In the genomic region with DNA sequence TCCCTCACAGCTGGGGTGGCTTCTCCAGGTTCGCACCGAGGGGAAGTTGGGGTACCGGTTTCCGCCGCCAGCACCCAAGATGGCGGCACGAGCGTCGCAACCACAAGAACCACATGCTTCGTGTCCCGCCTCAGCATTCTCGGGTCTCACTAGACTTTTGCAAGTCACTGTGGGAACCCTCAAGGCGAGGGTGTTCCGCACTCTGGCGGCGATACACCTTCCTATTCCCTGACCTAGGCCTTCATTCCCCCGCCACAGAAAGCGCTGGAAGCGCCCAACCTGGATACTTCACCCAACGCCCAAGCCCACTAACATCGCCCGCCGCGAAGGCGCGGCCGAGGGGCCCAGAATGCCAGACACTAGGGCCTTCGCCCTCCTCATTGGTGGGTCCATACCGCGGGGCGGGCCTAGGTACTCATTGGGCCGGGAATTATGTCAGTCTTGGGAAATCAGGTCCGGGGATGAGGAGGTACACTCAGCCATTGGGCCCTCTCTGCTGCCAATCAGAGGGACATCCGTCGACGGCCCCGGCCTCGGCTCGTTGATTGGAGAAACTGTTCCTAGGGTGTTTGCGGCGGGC, we compare ENCODE assay signal across 8 cellular contexts. TPM values are rescaled to one million over a fixed set of nuclear protein-coding genes. Genes with fewer than 3 reads are reported as not detected.
DNase-seq lines count a peak whose midpoint lies in the region; ATAC-seq and TF ChIP-seq lines count a peak whose summit lies in the region.

No MANE protein-coding gene starts in this region.

- DNase-seq in DND-41: peak; percentile 99
- DNase-seq in Peyer's patch: peak; percentile 97 to 100 (median 99)
- peak; percentile 95 for DNase-seq in activated T-helper 1 cell treated with Interleukin-2 at 50 U/mL for 16 hours (ENCODE audit: low read depth)
- peak; percentile 99 for DNase-seq in esophagus squamous epithelium (lab: John Stamatoyannopoulos, UW)
- peak; percentile 100 for DNase-seq in myocyte (ENCODE audit: low read depth)
- peak; percentile 97 to 98 for DNase-seq in stimulated activated CD8-positive, alpha-beta memory T cell treated with anti-CD3 and anti-CD28 coated beads, Interleukin-7, amount 100 ng/mL, for 4 hours (ENCODE audit: low read depth in 2 of 2)

- peak overlapping the region; percentile 63 to 90; a peak in 3 of 4 replicates for H3K4me3 ChIP-seq in DND-41 (ENCODE audit: low read depth in 1 of 2, low read length in 2 of 2)
- H3K4me3 ChIP-seq in Peyer's patch: peak overlapping the region; percentile 80 to 85 (median 82)
- peak overlapping the region; percentile 72 to 94 (median 85) for H3K4me3 ChIP-seq in esophagus squamous epithelium

- peaks cover 32% of the 10 kb centered on the region for H4K20me1 ChIP-seq in DND-41 (ENCODE audit: insufficient read depth, low read length)

- H3K4me1 ChIP-seq in DND-41 (ENCODE audit: insufficient read depth, low read length) (peaks cover 60% of the 10 kb centered on the region), Peyer's patch (peaks cover 0 to 53% (median 24%) of the 10 kb centered on the region in 4 donors), esophagus squamous epithelium (peaks cover 52 to 67% (median 56%) of the 10 kb centered on the region in 3 donors)

- H3K36me3 ChIP-seq in DND-41 (ENCODE audit: insufficient read depth, low read length) (peaks cover 26% of the 10 kb centered on the region), KOPT-K1 (ENCODE audit: insufficient read depth, low read length) (peaks cover 25% of the 10 kb centered on the region), Peyer's patch (peaks cover 0 to 22% (median 0%) of the 10 kb centered on the region in 3 donors), esophagus squamous epithelium (peaks cover 0 to 23% (median 0%) of the 10 kb centered on the region in 3 donors)

- peaks cover 62% of the 10 kb centered on the region for H3K79me2 ChIP-seq in DND-41 (ENCODE audit: insufficient read depth, low read length)

- H3K27ac ChIP-seq in DND-41 (ENCODE audit: low read length): peak overlapping the region; percentile 86
- H3K27ac ChIP-seq in KOPT-K1 (ENCODE audit: low read depth, low read length, poor library complexity, severe bottlenecking): peak overlapping the region; percentile 92
- H3K27ac ChIP-seq in Peyer's patch: peak overlapping the region; percentile 90 to 99 (median 96)
- peak overlapping the region; percentile 97 to 100 (median 98) for H3K27ac ChIP-seq in esophagus squamous epithelium

- peak overlapping the region; percentile 91 for H2AFZ ChIP-seq in DND-41 (ENCODE audit: low read depth, low read length)

- H3K9me3 ChIP-seq in DND-41 (ENCODE audit: insufficient read depth, low read length, severe bottlenecking) (no peaks in the 10 kb centered on the region), KOPT-K1 (ENCODE audit: insufficient read depth, low read length, poor library complexity, severe bottlenecking) (no peaks in the 10 kb centered on the region), Peyer's patch (no peaks in the 10 kb centered on the region), esophagus squamous epithelium (no peaks in the 10 kb centered on the region)

- 0 to 1% methylated on average over 24 to 36 of the region's 41 CpGs for WGBS in esophagus squamous epithelium, 2 donors

- TF ChIP-seq POLR2A in Peyer's patch (IDR thresholded peaks at IDR 0.05): peak; percentile 62 to 71
- TF ChIP-seq POLR2A in esophagus squamous epithelium (IDR thresholded peaks at IDR 0.05): peak in 2 of 4 donors; percentile 73 to 82

- peak overlapping the region; percentile 73 for H3K4me2 ChIP-seq in DND-41 (ENCODE audit: insufficient read depth, low read length)

- no peaks in the 10 kb centered on the region for H3K27me3 ChIP-seq in DND-41 (ENCODE audit: insufficient read depth, low read length, poor library complexity)
- no peaks in the 10 kb centered on the region for H3K27me3 ChIP-seq in Peyer's patch
- H3K27me3 ChIP-seq in esophagus squamous epithelium: no peaks in the 10 kb centered on the region

- TF ChIP-seq CTCF in DND-41 (IDR thresholded peaks at IDR 0.05; ENCODE audit: borderline replicate concordance, extremely low read depth, low read length, poor library complexity, severe bottlenecking) (no peak), Peyer's patch (IDR thresholded peaks at IDR 0.05) (no peak), esophagus squamous epithelium (IDR thresholded peaks at IDR 0.05) (peak in 2 of 6 experiments; percentile 8 to 11)

- intact Hi-C loops in esophagus squamous epithelium (cut with DNase I): no loop called here

- peak overlapping the region; percentile 92 for H3K9ac ChIP-seq in DND-41 (ENCODE audit: low read depth, low read length)

- ATAC-seq in DND-41 (ENCODE audit: insufficient read depth, low read depth) (peak; percentile 96), GM21825 (IDR thresholded peaks at IDR 0.05; ENCODE audit: unreplicated experiment) (peak; percentile 86)

RNA-seq across cellular contexts. Expression of a gene that starts 0.3 kb away (rescaled TPM):
- 100 to 1,000 TPM in 3 of 4 donors, 10 to 100 TPM in 1; 89.1 to 228 (median 217) TPM for total RNA-seq in Peyer's patch
- total RNA-seq in esophagus squamous epithelium: 100 to 1,000 TPM in 1 of 4 donors, 10 to 100 TPM in 3; 41.6 to 103 (median 60.0) TPM
- 306 and 426 TPM in 2 replicates for total RNA-seq in myocyte
- 686 TPM for polyA plus RNA-seq in myocyte (2012)

RNA-seq across cellular contexts. Expression of a gene that starts 10.2 kb away (rescaled TPM):
- total RNA-seq in Peyer's patch (10 to 100 TPM in 2 of 4 donors, 1 to 10 TPM in 2; 2.2 to 27.2 (median 7.0) TPM), esophagus squamous epithelium (10 to 100 TPM in 1 of 4 donors, 1 to 10 TPM in 2, under 1 TPM in 1; 0.91 to 14.5 (median 5.7) TPM), myocyte (45.8 and 57.6 TPM in 2 replicates)
- 298 TPM for polyA plus RNA-seq in myocyte (2012)

RNA-seq across cellular contexts. Expression of a gene that starts 53.4 kb away (rescaled TPM):
- total RNA-seq in Peyer's patch (10 to 100 TPM in 1 of 4 donors, 1 to 10 TPM in 3; 7.2 to 14.0 (median 8.5) TPM), esophagus squamous epithelium (10 to 100 TPM; 21.0 to 46.7 (median 24.7) TPM), myocyte (66.4 and 67.2 TPM in 2 replicates)
- polyA plus RNA-seq in myocyte (2012): 62.8 TPM

RNA-seq across cellular contexts. Expression of a gene that starts 59.7 kb away (rescaled TPM):
- total RNA-seq in Peyer's patch (10 to 100 TPM in 3 of 4 donors, 1 to 10 TPM in 1; 9.5 to 19.8 (median 15.0) TPM), esophagus squamous epithelium (10 to 100 TPM; 12.7 to 16.6 (median 15.0) TPM), myocyte (14.7 and 15.6 TPM in 2 replicates)
- 34.0 TPM for polyA plus RNA-seq in myocyte (2012)

Comparison
In these comparisons a context has a peak if more than half of its experiments do, and no peak if none do; other contexts are left out.
1. Peak in every context shown above with its lines: DNase-seq, ATAC-seq, H3K4me3 ChIP-seq and H3K27ac ChIP-seq.